12 cellular contexts compared by ENCODE assay signal in genomic region chrY:7712274-7712673, GRCh38.
"Had no signal": no experiment of that assay in that cellular context is flagged by ENCODE, and none has a peak within 500 bp of the region (broad histone marks: within the 10 kb centered on the region; RNA-seq: fewer than 3 reads in every experiment).

No MANE protein-coding gene starts in this region.

- H3K79me2 ChIP-seq: parathyroid adenoma had no signal

- H3K4me3 ChIP-seq: gastrocnemius medialis, left ventricle myocardium inferior had no signal

- H3K9me3 ChIP-seq: gastrocnemius medialis, left ventricle myocardium inferior had no signal

- H3K9me3 Mint-ChIP-seq: activated CD4-positive, alpha-beta T cell treated with anti-CD3 and anti-CD28 coated beads, Interleukin-2, amount 10 ng/mL, durations not matched to agents 24 days and 14 days; activated naive CD4-positive, alpha-beta T cell treated with anti-CD3 and anti-CD28 coated beads for 36 hours; endodermal cell; WTC11 had no signal

- ATAC-seq: esophagus mucosa; gastrocnemius medialis; naive thymus-derived CD4-positive, alpha-beta T cell; WTC11 had no signal

- H3K4me1 Mint-ChIP-seq: activated CD4-positive, alpha-beta T cell treated with anti-CD3 and anti-CD28 coated beads, Interleukin-2, amount 10 ng/mL, durations not matched to agents 24 days and 14 days; endodermal cell; naive thymus-derived CD4-positive, alpha-beta T cell; WTC11 had no signal

- H3K4me3 Mint-ChIP-seq: activated CD4-positive, alpha-beta T cell treated with anti-CD3 and anti-CD28 coated beads, Interleukin-2, amount 10 ng/mL, durations not matched to agents 24 days and 14 days; activated naive CD4-positive, alpha-beta T cell treated with anti-CD3 and anti-CD28 coated beads for 36 hours; endodermal cell; naive thymus-derived CD4-positive, alpha-beta T cell; WTC11 had no signal

- H3K27me3 ChIP-seq: gastrocnemius medialis had no signal

- H2AFZ ChIP-seq: parathyroid adenoma had no signal

- H3K9ac ChIP-seq: parathyroid adenoma had no signal

- H3K27ac Mint-ChIP-seq: activated CD4-positive, alpha-beta T cell treated with anti-CD3 and anti-CD28 coated beads, Interleukin-2, amount 10 ng/mL, durations not matched to agents 24 days and 14 days; activated naive CD4-positive, alpha-beta T cell treated with anti-CD3 and anti-CD28 coated beads for 36 hours; endodermal cell; naive thymus-derived CD4-positive, alpha-beta T cell; WTC11 had no signal

- H3K36me3 Mint-ChIP-seq: naive thymus-derived CD4-positive, alpha-beta T cell; WTC11 had no signal

- DNase-seq: activated CD4-positive, alpha-beta T cell treated with anti-CD3 and anti-CD28 coated beads, Interleukin-2, amount 10 ng/mL, durations not matched to agents 24 days and 14 days; activated CD8-positive, alpha-beta memory T cell treated with anti-CD3 and anti-CD28 coated beads for 24 hours; activated naive CD4-positive, alpha-beta T cell treated with anti-CD3 and anti-CD28 coated beads for 36 hours; endodermal cell; gastrocnemius medialis; left ventricle myocardium inferior; naive thymus-derived CD4-positive, alpha-beta T cell; small intestine had no signal

- H3K36me3 ChIP-seq: gastrocnemius medialis, left ventricle myocardium inferior had no signal

- H3K27ac ChIP-seq: gastrocnemius medialis, left ventricle myocardium inferior, parathyroid adenoma had no signal

- FAIRE-seq: keratinocyte, small intestine had no signal

- H3K4me1 ChIP-seq: gastrocnemius medialis, left ventricle myocardium inferior, parathyroid adenoma had no signal
